ENCODE assay signal across 11 cellular contexts in the genomic region with DNA sequence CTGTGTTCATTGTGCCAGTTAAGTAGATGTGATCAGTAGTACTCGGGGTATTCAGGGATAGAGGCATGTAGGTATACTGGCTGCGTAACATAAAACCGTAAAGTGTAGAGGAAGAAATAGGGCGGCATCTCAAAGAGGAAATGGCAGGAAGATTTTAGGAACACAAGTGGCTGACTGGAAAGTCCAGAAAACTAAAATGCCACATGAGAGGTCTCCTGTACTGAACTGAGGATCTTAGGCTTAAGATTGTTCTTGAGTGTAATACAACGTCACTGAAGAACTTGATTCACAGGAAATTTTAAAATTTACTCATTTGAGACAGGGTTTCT. TPM values are rescaled to one million over a fixed set of nuclear protein-coding genes. Genes with fewer than 3 reads are reported as not detected.
A peak's percentile ranks its signal among the peaks of the same experiment; 100 is the strongest.
DNase-seq lines count a peak whose midpoint lies in the region; ATAC-seq, FAIRE-seq and TF ChIP-seq lines count a peak whose summit lies in the region.
"Had no signal": no experiment of that assay in that cellular context is flagged by ENCODE, and none has a peak within 500 bp of the region (broad histone marks: within the 10 kb centered on the region; RNA-seq: fewer than 3 reads in every experiment).

No MANE protein-coding gene starts in this region.

- H3K79me2 ChIP-seq in K562 (ENCODE audit: control insufficient read depth, insufficient read depth, low read length): peaks cover 74% of the 10 kb centered on the region

- no peak; the same call in 1 of the 2 replicates for TF ChIP-seq POLR2A in IMR-90 (IDR thresholded peaks at IDR 0.05; ENCODE audit: low read depth, low read length)
- TF ChIP-seq POLR2A in K562 (conservative IDR thresholded peaks at IDR 0.05): no peak

- CTCF ChIA-PET in CD4-positive, alpha-beta memory T cell (lab: Charles Lee; ENCODE audit: partially characterized antibody): no interaction called here
- CTCF ChIA-PET in IMR-90 (lab: Yijun Ruan, JAX) (no interaction called here), K562 (lab: Yijun Ruan, JAX; ENCODE audit: low intra/inter-chr PET ratio) (no interaction called here)

- WGBS in IMR-90 (ENCODE audit: extremely low coverage in 2 of 2, insufficient read length in 1 of 2), 2 experiments: 94% methylated on average over 4 of the region's 5 CpGs; no CpG with 5 or more reads in 1 of the 2 experiments
- 19% methylated on average over 5 of the region's 5 CpGs for WGBS in K562 (ENCODE audit: insufficient coverage, low coverage, missing lambda C conversion rate)

- BruUV-seq in IMR-90 (replicated peaks; lab: Mats Ljungman, UMichigan) (no TSS peak), K562 (replicated peaks; lab: Mats Ljungman, UMichigan) (no TSS peak)

- H3K4me3 Mint-ChIP-seq in CD4-positive, alpha-beta memory T cell: peak overlapping the region in 4 of 8 donors; percentile 7 to 62 (median 30)
- H3K4me3 Mint-ChIP-seq in nephron progenitor cell: no peak overlapping the region

- H3K56ac ChIP-seq in IMR-90 (ENCODE audit: extremely low read depth, insufficient read depth, low read length): no peak overlapping the region

- intact Hi-C loops in CD4-positive, alpha-beta memory T cell (cut with micrococcal nuclease): loop anchor here (10.0 kb wide), 1 partner anchor 403 kb away; a partner anchor contains a TSS
- intact Hi-C loops in IMR-90 (cut with micrococcal nuclease) (no loop called here), K562 (cut with micrococcal nuclease) (loop anchor here (10.0 kb wide), 1 partner anchor 223 kb away; a partner anchor contains a TSS)

- no peaks in the 10 kb centered on the region for H3K27me3 Mint-ChIP-seq in CD4-positive, alpha-beta memory T cell
- H3K27me3 Mint-ChIP-seq in nephron progenitor cell (ENCODE audit: low read depth, poor library complexity): peaks cover 14% of the 10 kb centered on the region

- H3K27me3 ChIP-seq in CD4-positive, alpha-beta memory T cell (ENCODE audit: insufficient read depth, low read length): no peaks in the 10 kb centered on the region
- H3K27me3 ChIP-seq in IMR-90 (ENCODE audit: control insufficient read depth, insufficient read depth, low read length) (no peaks in the 10 kb centered on the region), K562 (ENCODE audit: control insufficient read depth in 2 of 2, insufficient read depth in 2 of 2, low read length in 2 of 2) (no peaks in the 10 kb centered on the region)

- H3K9me3 Mint-ChIP-seq in CD4-positive, alpha-beta memory T cell: no peaks in the 10 kb centered on the region
- no peaks in the 10 kb centered on the region for H3K9me3 Mint-ChIP-seq in nephron progenitor cell

- H2AFZ ChIP-seq in IMR-90 (replicated peaks; ENCODE audit: low read length, poor library complexity) (no peak overlapping the region), K562 (ENCODE audit: low read depth, low read length) (peak overlapping the region; percentile 49)
- H2AFZ ChIP-seq: parathyroid adenoma had no signal

- H3K36me3 Mint-ChIP-seq in CD4-positive, alpha-beta memory T cell: peaks cover 39 to 63% of the 10 kb centered on the region in 2 donors
- H3K36me3 Mint-ChIP-seq in nephron progenitor cell (ENCODE audit: low read depth): peaks cover 35% of the 10 kb centered on the region

- H3K9me1 ChIP-seq in IMR-90 (ENCODE audit: insufficient read depth, low read length) (0 out of 2 replicates have a peak, but pooled peaks cover 3% of the 10 kb centered on the region), K562 (ENCODE audit: control insufficient read depth, insufficient read depth, low read length) (no peaks in the 10 kb centered on the region)

- no peak overlapping the region for H2BK15ac ChIP-seq in IMR-90 (ENCODE audit: low read depth, low read length)

- no peak overlapping the region for H3K4me3 ChIP-seq in CD4-positive, alpha-beta memory T cell (ENCODE audit: low read length in 2 of 2)
- H3K4me3 ChIP-seq in IMR-90 (ENCODE audit: insufficient read depth, low read depth, low read length) (no peak overlapping the region), K562 (no peak overlapping the region)

- H2AK9ac ChIP-seq in IMR-90 (replicated peaks; ENCODE audit: low read depth, low read length, poor library complexity): peak overlapping the region; percentile 33

- H3K18ac ChIP-seq in IMR-90 (ENCODE audit: low read depth, low read length): no peak overlapping the region

- POLR2A ChIA-PET in CD4-positive, alpha-beta memory T cell (lab: Charles Lee; ENCODE audit: partially characterized antibody): interaction anchor here (2.2 kb wide), 1 partner anchor 8 kb away, joined by 17 read pairs; a partner anchor contains a TSS
- POLR2A ChIA-PET in IMR-90 (lab: Charles Lee; ENCODE audit: unreplicated experiment): no interaction called here
- POLR2A ChIA-PET in K562 (lab: Yijun Ruan, JAX): interaction anchor here (1.0 to 2.2 kb wide), 5 partner anchors 8 to 207 kb away, joined by 3 to 16 read pairs (median 5); a partner anchor contains a TSS

- H2AK5ac ChIP-seq in IMR-90 (ENCODE audit: low read depth, low read length): no peak overlapping the region

- dilution Hi-C loops in IMR-90 (cut with HindIII; ENCODE audit: low sequenced_read_pairs, unreplicated experiment): no loop called here

- no peak for TF ChIP-seq CTCF in IMR-90 (conservative IDR thresholded peaks at IDR 0.05; ENCODE audit: low read depth, low read length)
- TF ChIP-seq CTCF in K562 (IDR thresholded peaks at IDR 0.05 in 2 of 3, conservative IDR thresholded peaks at IDR 0.05 in 1 of 3; ENCODE audit: insufficient read depth in 2 of 3, low read depth in 1 of 3, low read length in 3 of 3): no peak
- TF ChIP-seq CTCF in nephron progenitor cell (IDR thresholded peaks at IDR 0.05): no peak

- peaks cover 59% of the 10 kb centered on the region for H3K4me1 ChIP-seq in CD4-positive, alpha-beta memory T cell (ENCODE audit: insufficient read depth, low read length)
- H3K4me1 ChIP-seq in IMR-90 (ENCODE audit: control insufficient read depth, insufficient read depth, low read length) (0 out of 2 replicates have a peak, but pooled peaks cover 3% of the 10 kb centered on the region), K562 (replicated peaks in 1 of 2; ENCODE audit: control insufficient read depth in 2 of 2, insufficient read depth in 2 of 2, low read length in 2 of 2) (peaks cover 34 to 36% of the 10 kb centered on the region in 2 experiments)

- ATAC-seq in IMR-90 (ENCODE audit: low read depth) (no peak), K562 (no peak), HG03139 (IDR thresholded peaks at IDR 0.05; ENCODE audit: unreplicated experiment) (no peak)

- H3K27ac Mint-ChIP-seq in CD4-positive, alpha-beta memory T cell: peak overlapping the region in 6 of 7 donors; percentile 54 to 98 (median 72)
- peak overlapping the region; percentile 74 for H3K27ac Mint-ChIP-seq in nephron progenitor cell

- in situ Hi-C loops in IMR-90 (cut with MboI; ENCODE audit: low sequenced_read_pairs) (no loop called here), K562 (cut with MboI) (no loop called here)

- no peak overlapping the region; the same call in 1 of the 2 replicates for H3K4me2 ChIP-seq in IMR-90 (ENCODE audit: low read depth, low read length)
- peak overlapping the region; percentile 99 for H3K4me2 ChIP-seq in K562 (ENCODE audit: insufficient read depth, low read length)

- H2BK5ac ChIP-seq in IMR-90 (ENCODE audit: low read depth, low read length, poor library complexity, severe bottlenecking): peak overlapping the region; percentile 30

- H3K27ac ChIP-seq in CD4-positive, alpha-beta memory T cell (ENCODE audit: low read depth, low read length): no peak overlapping the region
- H3K27ac ChIP-seq in IMR-90 (ENCODE audit: insufficient read depth, low read length): no peak overlapping the region
- peak overlapping the region; percentile 91 for H3K27ac ChIP-seq in K562 (ENCODE audit: extremely low read depth, low read depth, low read length)
- H3K27ac ChIP-seq: parathyroid adenoma had no signal

- TF ChIP-seq RAD21 in IMR-90 (IDR thresholded peaks at IDR 0.05; ENCODE audit: low read length) (no peak), K562 (CRISPR knock-in tag; conservative IDR thresholded peaks at IDR 0.05 in 1 of 2, IDR thresholded peaks at IDR 0.05 in 1 of 2) (no peak)

- H4K8ac ChIP-seq in IMR-90 (ENCODE audit: low read depth in 2 of 2, low read length in 2 of 2): peak overlapping the region in 1 of 2 experiments; percentile 54; a peak in 1 of 4 replicates

- H3K4ac ChIP-seq in IMR-90 (ENCODE audit: low read depth, low read length): no peak overlapping the region

- no peak for FAIRE-seq in K562 (lab: Jason Lieb, UNC)

- H3K23ac ChIP-seq in IMR-90 (ENCODE audit: low read depth, low read length): no peak overlapping the region

- H4K20me1 ChIP-seq in IMR-90 (ENCODE audit: insufficient read depth, low read length) (peaks cover 32% of the 10 kb centered on the region), K562 (replicated peaks; ENCODE audit: control insufficient read depth, insufficient read depth, low read length) (peaks cover 17% of the 10 kb centered on the region; the same call in 1 of the 2 replicates)

- H2BK120ac ChIP-seq in IMR-90 (ENCODE audit: low read depth, low read length): no peak overlapping the region

- H3K79me1 ChIP-seq in IMR-90 (ENCODE audit: low read depth in 1 of 2, low read length in 2 of 2): peaks cover 18 to 51% of the 10 kb centered on the region in 2 experiments

- peaks cover 34 to 73% (median 56%) of the 10 kb centered on the region in 4 donors for H3K4me1 Mint-ChIP-seq in CD4-positive, alpha-beta memory T cell
- peaks cover 58% of the 10 kb centered on the region for H3K4me1 Mint-ChIP-seq in nephron progenitor cell

- no peak overlapping the region for H4K5ac ChIP-seq in IMR-90 (ENCODE audit: low read depth, low read length)

- no peak overlapping the region; the same call in 1 of the 2 replicates for H3K14ac ChIP-seq in IMR-90 (replicated peaks; ENCODE audit: low read depth, low read length)

- H4K91ac ChIP-seq in IMR-90 (ENCODE audit: insufficient read depth, low read depth, low read length): no peak overlapping the region

- no peak for TF ChIP-seq EP300 in K562 (IDR thresholded peaks at IDR 0.05; ENCODE audit: low read length)

- H3K9ac ChIP-seq in IMR-90 (ENCODE audit: low read depth, low read length) (no peak overlapping the region), K562 (ENCODE audit: insufficient read depth in 1 of 2, low read depth in 2 of 2, low read length in 2 of 2) (peak overlapping the region; percentile 53 to 89; a peak in 3 of 4 replicates)
- H3K9ac ChIP-seq: parathyroid adenoma had no signal

- H2BK20ac ChIP-seq in IMR-90 (ENCODE audit: low read depth, low read length): no peak overlapping the region

- peaks cover 43% of the 10 kb centered on the region for H3K36me3 ChIP-seq in CD4-positive, alpha-beta memory T cell (ENCODE audit: insufficient read depth, low read length)
- peaks cover 23% of the 10 kb centered on the region for H3K36me3 ChIP-seq in IMR-90 (ENCODE audit: control insufficient read depth, insufficient read depth, low read length)
- H3K36me3 ChIP-seq in K562 (ENCODE audit: control insufficient read depth, insufficient read depth, low read length): peaks cover 45% of the 10 kb centered on the region

- H3K9me3 ChIP-seq in CD4-positive, alpha-beta memory T cell (ENCODE audit: control insufficient read depth in 1 of 2, low read length in 2 of 2): no peaks in the 10 kb centered on the region
- H3K9me3 ChIP-seq in IMR-90 (ENCODE audit: control insufficient read depth, insufficient read depth, low read length): no peaks in the 10 kb centered on the region
- no peaks in the 10 kb centered on the region for H3K9me3 ChIP-seq in K562 (replicated peaks; ENCODE audit: control insufficient read depth, insufficient read depth, low read depth, low read length)

- DNase-seq in CD4-positive, alpha-beta memory T cell: no peak
- DNase-seq in IMR-90 (no peak), K562 (ENCODE audit: extremely low read depth in 1 of 4, low spot score in 3 of 4) (no peak), nephron progenitor cell (no peak), hippocampal formation (lab: John Stamatoyannopoulos, UW) (no peak), dedifferentiated amniotic fluid mesenchymal stem cell (ENCODE audit: extremely low spot score) (no peak), NCI-H1105 (lab: John Stamatoyannopoulos, UW) (no peak)
- DNase-seq: NCI-H1048; NK-92 treated with Interleukin-12 subunit alpha and Interleukin-12 subunit beta, amount 100 ng/mL, for 24 hours had no signal

RNA-seq across cellular contexts. Expression of a gene that starts 2.3 kb away (rescaled TPM):
- 1 to 10 TPM; 5.9 to 6.5 TPM for total RNA-seq in CD4-positive, alpha-beta memory T cell
- 1 to 10 TPM; 1.9 to 3.0 TPM for polyA plus RNA-seq in CD4-positive, alpha-beta memory T cell
- 3.3 and 3.9 TPM in 2 replicates for total RNA-seq in IMR-90 (2012; rRNA removed)
- polyA plus RNA-seq in IMR-90 (2012; rRNA removed): 3.1 and 3.3 TPM in 2 replicates
- 0.98 and 1.4 TPM in 2 replicates for polyA plus RNA-seq in IMR-90 (2012; cell fraction: cytosol; rRNA removed)
- 2.3 and 6.7 TPM in 2 replicates for polyA plus RNA-seq in IMR-90 (2012; cell fraction: nucleus; rRNA removed; ENCODE audit: low replicate concordance)
- 30.3 and 71.8 TPM in 2 replicates for total RNA-seq in K562 (2011; cell fraction: chromatin; rRNA removed; ENCODE audit: low replicate concordance)
- 21.2 and 21.8 TPM in 2 replicates for total RNA-seq in K562 (2011; cell fraction: nucleolus; rRNA removed)
- 33.3 and 46.4 TPM in 2 replicates for total RNA-seq in K562 (2011; cell fraction: nucleoplasm; rRNA removed)
- total RNA-seq in K562 (2014; rRNA removed): 3.8 and 6.0 TPM in 2 replicates
- total RNA-seq in K562 (2014; rRNA removed; fragmentation: Illumina TruSeq; extraction: Trizol): 6.9 and 7.9 TPM in 2 replicates
- 5.1 and 6.0 TPM in 2 replicates for total RNA-seq in K562 (2015; rRNA removed; fragmentation: Illumina TruSeq; extraction: Trizol)
- total RNA-seq in K562 (2021): 11.0 and 11.2 TPM in 2 replicates
- polyA plus RNA-seq in K562 (2011; rRNA removed): 15.9 and 16.7 TPM in 2 replicates
- 8.1 and 12.8 TPM in 2 replicates for polyA plus RNA-seq in K562 (2011; cell fraction: cytosol; rRNA removed)
- 21.0 and 24.6 TPM in 2 replicates for polyA plus RNA-seq in K562 (2011; cell fraction: nucleus; rRNA removed)
- polyA plus RNA-seq in K562 (2012): 5.7 and 6.6 TPM in 2 replicates
- 8.1 and 8.5 TPM in 2 replicates for polyA plus RNA-seq in K562 (2014; fragmentation: Illumina TruSeq; extraction: Trizol)
- 1 to 10 TPM; 2.2 to 2.7 TPM for polyA plus RNA-seq in K562 (2014; fragmentation: Nextera tagmentation; extraction: Ambion mirVana)
- polyA plus RNA-seq in K562 (2014; rRNA removed): 8.5 and 12.5 TPM in 2 replicates
- 19.7 and 22.4 TPM in 2 replicates for polyA minus RNA-seq in K562 (2011; rRNA and poly(A)+ RNA removed)
- polyA minus RNA-seq in K562 (2011; cell fraction: cytosol; rRNA and poly(A)+ RNA removed): 6.8 and 12.5 TPM in 2 replicates
- 12.4 and 18.9 TPM in 2 replicates for polyA minus RNA-seq in K562 (2011; cell fraction: nucleus; rRNA and poly(A)+ RNA removed)

RNA-seq across cellular contexts. Expression of a gene that starts 7.7 kb away (rescaled TPM):
- total RNA-seq in CD4-positive, alpha-beta memory T cell: 1,000 to 10,000 TPM; 1,716 to 1,772 TPM
- polyA plus RNA-seq in CD4-positive, alpha-beta memory T cell: 1,000 to 10,000 TPM; 1,277 to 2,056 TPM
- 804 and 1,064 TPM in 2 replicates for total RNA-seq in IMR-90 (2012; rRNA removed)
- polyA plus RNA-seq in IMR-90 (2012; rRNA removed): 906 and 921 TPM in 2 replicates
- 346 and 851 TPM in 2 replicates for polyA plus RNA-seq in IMR-90 (2012; cell fraction: cytosol; rRNA removed)
- polyA plus RNA-seq in IMR-90 (2012; cell fraction: nucleus; rRNA removed; ENCODE audit: low replicate concordance): 30.5 and 351 TPM in 2 replicates
- 205 and 265 TPM in 2 replicates for total RNA-seq in K562 (2011; cell fraction: chromatin; rRNA removed; ENCODE audit: low replicate concordance)
- total RNA-seq in K562 (2011; cell fraction: nucleolus; rRNA removed): 160 and 166 TPM in 2 replicates
- total RNA-seq in K562 (2011; cell fraction: nucleoplasm; rRNA removed): 355 and 545 TPM in 2 replicates
- total RNA-seq in K562 (2014; rRNA removed): 998 and 1,475 TPM in 2 replicates
- 2,429 and 2,625 TPM in 2 replicates for total RNA-seq in K562 (2014; rRNA removed; fragmentation: Illumina TruSeq; extraction: Trizol)
- total RNA-seq in K562 (2015; rRNA removed; fragmentation: Illumina TruSeq; extraction: Trizol): 1,966 and 2,155 TPM in 2 replicates
- total RNA-seq in K562 (2021): 1,574 and 1,710 TPM in 2 replicates
- 1,725 and 2,163 TPM in 2 replicates for polyA plus RNA-seq in K562 (2011; rRNA removed)
- polyA plus RNA-seq in K562 (2011; cell fraction: cytosol; rRNA removed): 410 and 873 TPM in 2 replicates
- 282 and 691 TPM in 2 replicates for polyA plus RNA-seq in K562 (2011; cell fraction: nucleus; rRNA removed)
- 2,790 and 3,257 TPM in 2 replicates for polyA plus RNA-seq in K562 (2012)
- 2,519 and 2,591 TPM in 2 replicates for polyA plus RNA-seq in K562 (2014; fragmentation: Illumina TruSeq; extraction: Trizol)
- 1,000 to 10,000 TPM; 2,367 to 2,942 TPM for polyA plus RNA-seq in K562 (2014; fragmentation: Nextera tagmentation; extraction: Ambion mirVana)
- 2,582 and 2,839 TPM in 2 replicates for polyA plus RNA-seq in K562 (2014; rRNA removed)
- 454 and 610 TPM in 2 replicates for polyA minus RNA-seq in K562 (2011; rRNA and poly(A)+ RNA removed)
- polyA minus RNA-seq in K562 (2011; cell fraction: cytosol; rRNA and poly(A)+ RNA removed): 278 and 319 TPM in 2 replicates
- polyA minus RNA-seq in K562 (2011; cell fraction: nucleus; rRNA and poly(A)+ RNA removed): 49.8 and 108 TPM in 2 replicates
